1 cellular context compared by ENCODE assay signal in genomic region chr11:66243816-66244215, GRCh38.
TF ChIP-seq lines count a peak whose summit lies in the region.

No MANE protein-coding gene starts in this region.

TF ChIP-seq in K562, 482 proteins besides CTCF, POLR2A, EP300 and RAD21:
- TF ChIP-seq RFX1 (IDR thresholded peaks at IDR 0.05) (peak; percentile 58), ZBTB8A (IDR thresholded peaks at IDR 0.05; ENCODE audit: partially characterized antibody) (no peak)
